2 cellular contexts compared by ENCODE assay signal in genomic region chr3:9271903-9272302, GRCh38.
TF ChIP-seq lines count a peak whose summit lies in the region.

No MANE protein-coding gene starts in this region.

TF ChIP-seq in liver, 16 proteins besides CTCF, POLR2A, EP300 and RAD21 (continued from another document):
- TF ChIP-seq ATF3 (IDR thresholded peaks at IDR 0.05), result peak; percentile 18
- peak; percentile 58 to 72 for TF ChIP-seq RXRA (IDR thresholded peaks at IDR 0.05)
- TF ChIP-seq, protein P1, sequence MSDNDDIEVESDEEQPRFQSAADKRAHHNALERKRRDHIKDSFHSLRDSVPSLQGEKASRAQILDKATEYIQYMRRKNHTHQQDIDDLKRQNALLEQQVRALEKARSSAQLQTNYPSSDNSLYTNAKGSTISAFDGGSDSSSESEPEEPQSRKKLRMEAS (IDR thresholded peaks at IDR 0.05), result no peak
- no peak for TF ChIP-seq GABPA (IDR thresholded peaks at IDR 0.05 in 1 of 2, conservative IDR thresholded peaks at IDR 0.05 in 1 of 2)
- TF ChIP-seq HNF4A (conservative IDR thresholded peaks at IDR 0.05), result peak; percentile 85
- peak; percentile 19 for TF ChIP-seq HNF4G (IDR thresholded peaks at IDR 0.05)
- peak; percentile 49 for TF ChIP-seq SP1 (IDR thresholded peaks at IDR 0.05)

TF ChIP-seq in HepG2, 621 proteins besides CTCF, POLR2A, EP300 and RAD21 (continued from another document):
- TF ChIP-seq, protein P2, sequence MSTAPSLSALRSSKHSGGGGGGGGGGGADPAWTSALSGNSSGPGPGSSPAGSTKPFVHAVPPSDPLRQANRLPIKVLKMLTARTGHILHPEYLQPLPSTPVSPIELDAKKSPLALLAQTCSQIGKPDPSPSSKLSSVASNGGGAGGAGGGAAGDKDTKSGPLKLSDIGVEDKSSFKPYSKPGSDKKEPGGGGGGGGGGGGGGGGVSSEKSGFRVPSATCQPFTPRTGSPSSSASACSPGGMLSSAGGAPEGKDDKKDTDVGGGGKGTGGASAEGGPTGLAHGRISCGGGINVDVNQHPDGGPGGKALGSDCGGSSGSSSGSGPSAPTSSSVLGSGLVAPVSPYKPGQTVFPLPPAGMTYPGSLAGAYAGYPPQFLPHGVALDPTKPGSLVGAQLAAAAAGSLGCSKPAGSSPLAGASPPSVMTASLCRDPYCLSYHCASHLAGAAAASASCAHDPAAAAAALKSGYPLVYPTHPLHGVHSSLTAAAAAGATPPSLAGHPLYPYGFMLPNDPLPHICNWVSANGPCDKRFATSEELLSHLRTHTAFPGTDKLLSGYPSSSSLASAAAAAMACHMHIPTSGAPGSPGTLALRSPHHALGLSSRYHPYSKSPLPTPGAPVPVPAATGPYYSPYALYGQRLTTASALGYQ (CRISPR knock-in tag; IDR thresholded peaks at IDR 0.05), result no peak
- no peak for TF ChIP-seq ELF1 (CRISPR knock-in tag; IDR thresholded peaks at IDR 0.05)
- no peak for TF ChIP-seq PITX1 (CRISPR knock-in tag; IDR thresholded peaks at IDR 0.05)
- TF ChIP-seq, protein P3, sequence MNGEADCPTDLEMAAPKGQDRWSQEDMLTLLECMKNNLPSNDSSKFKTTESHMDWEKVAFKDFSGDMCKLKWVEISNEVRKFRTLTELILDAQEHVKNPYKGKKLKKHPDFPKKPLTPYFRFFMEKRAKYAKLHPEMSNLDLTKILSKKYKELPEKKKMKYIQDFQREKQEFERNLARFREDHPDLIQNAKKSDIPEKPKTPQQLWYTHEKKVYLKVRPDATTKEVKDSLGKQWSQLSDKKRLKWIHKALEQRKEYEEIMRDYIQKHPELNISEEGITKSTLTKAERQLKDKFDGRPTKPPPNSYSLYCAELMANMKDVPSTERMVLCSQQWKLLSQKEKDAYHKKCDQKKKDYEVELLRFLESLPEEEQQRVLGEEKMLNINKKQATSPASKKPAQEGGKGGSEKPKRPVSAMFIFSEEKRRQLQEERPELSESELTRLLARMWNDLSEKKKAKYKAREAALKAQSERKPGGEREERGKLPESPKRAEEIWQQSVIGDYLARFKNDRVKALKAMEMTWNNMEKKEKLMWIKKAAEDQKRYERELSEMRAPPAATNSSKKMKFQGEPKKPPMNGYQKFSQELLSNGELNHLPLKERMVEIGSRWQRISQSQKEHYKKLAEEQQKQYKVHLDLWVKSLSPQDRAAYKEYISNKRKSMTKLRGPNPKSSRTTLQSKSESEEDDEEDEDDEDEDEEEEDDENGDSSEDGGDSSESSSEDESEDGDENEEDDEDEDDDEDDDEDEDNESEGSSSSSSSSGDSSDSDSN (CRISPR knock-in tag; IDR thresholded peaks at IDR 0.05), result no peak
- TF ChIP-seq, protein P4, sequence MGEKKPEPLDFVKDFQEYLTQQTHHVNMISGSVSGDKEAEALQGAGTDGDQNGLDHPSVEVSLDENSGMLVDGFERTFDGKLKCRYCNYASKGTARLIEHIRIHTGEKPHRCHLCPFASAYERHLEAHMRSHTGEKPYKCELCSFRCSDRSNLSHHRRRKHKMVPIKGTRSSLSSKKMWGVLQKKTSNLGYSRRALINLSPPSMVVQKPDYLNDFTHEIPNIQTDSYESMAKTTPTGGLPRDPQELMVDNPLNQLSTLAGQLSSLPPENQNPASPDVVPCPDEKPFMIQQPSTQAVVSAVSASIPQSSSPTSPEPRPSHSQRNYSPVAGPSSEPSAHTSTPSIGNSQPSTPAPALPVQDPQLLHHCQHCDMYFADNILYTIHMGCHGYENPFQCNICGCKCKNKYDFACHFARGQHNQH (CRISPR knock-in tag; IDR thresholded peaks at IDR 0.05), result no peak
